In the genomic region with DNA sequence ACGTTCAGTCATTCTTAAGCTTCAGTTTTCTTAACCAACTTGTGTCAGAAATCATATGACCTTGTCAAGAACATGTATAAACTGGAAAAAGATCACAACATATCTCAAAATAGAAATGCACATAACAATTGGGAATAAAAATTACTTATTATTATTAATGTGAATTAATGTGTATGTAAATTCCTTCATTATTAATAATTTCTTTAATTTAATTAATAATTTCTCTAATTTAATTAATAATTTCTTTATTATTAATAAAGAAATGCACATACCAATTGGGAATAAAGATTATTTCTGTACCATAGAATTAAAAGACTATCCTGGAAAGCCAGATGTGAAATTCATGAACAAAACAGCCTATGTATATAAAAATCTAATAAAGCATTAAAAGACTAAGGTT, we compare ENCODE assay signal across 8 cellular contexts.
"Had no signal": no experiment of that assay in that cellular context is flagged by ENCODE, and none has a peak within 500 bp of the region (broad histone marks: within the 10 kb centered on the region; RNA-seq: fewer than 3 reads in every experiment).

No MANE protein-coding gene starts in this region.

- FAIRE-seq: H1, H54, HTR-8/SVneo, K562 had no signal

- H3K4me3 ChIP-seq: GM23338, K562 had no signal

- DNase-seq: H9, HCEC 1CT, IMR-90 had no signal
